ENCODE assay signal across 12 cellular contexts in genomic region chr9:77020438-77021264, GRCh38. TPM values are rescaled to one million over a fixed set of nuclear protein-coding genes. Genes with fewer than 3 reads are reported as not detected.
DNase-seq lines count a peak whose midpoint lies in the region; ATAC-seq and TF ChIP-seq lines count a peak whose summit lies in the region.
"Had no signal": no experiment of that assay in that cellular context is flagged by ENCODE, and none has a peak within 500 bp of the region (broad histone marks: within the 10 kb centered on the region; RNA-seq: fewer than 3 reads in every experiment).

No MANE protein-coding gene starts in this region.

- TF ChIP-seq POLR2A in right lobe of liver (IDR thresholded peaks at IDR 0.05), result no peak

- no peak for DNase-seq in activated CD4-positive, alpha-beta T cell treated with anti-CD3 and anti-CD28 coated beads, Interleukin-2, amount 10 ng/mL, durations not matched to agents 7 days and 5 days
- no peak for DNase-seq in activated CD4-positive, alpha-beta T cell treated with anti-CD3 and anti-CD28 coated beads, Interleukin-2, amount 50 U/mL, for 4 hours
- DNase-seq in iPS DF 6.9 (ENCODE audit: low read depth, low spot score) (no peak), smooth muscle cell (lab: John Stamatoyannopoulos, UW; ENCODE audit: unreplicated experiment) (no peak), right lobe of liver (no peak), NCI-H510A treated with DMSO at 0.1 percent for 48 hours (lab: John Stamatoyannopoulos, UW) (no peak), AG08395 (ENCODE audit: low spot score) (no peak)
- DNase-seq: HFFc6, NCI-H226 had no signal

- peaks cover 69% of the 10 kb centered on the region for H3K27me3 ChIP-seq in iPS DF 6.9 (ENCODE audit: control insufficient read depth, insufficient read depth, low read length)
- peaks cover 100% of the 10 kb centered on the region for H3K27me3 ChIP-seq in smooth muscle cell (ENCODE audit: low read depth)
- H3K27me3 ChIP-seq in right lobe of liver, result peaks cover 7 to 38% of the 10 kb centered on the region in 2 donors

- H3K27me3 Mint-ChIP-seq in activated CD4-positive, alpha-beta T cell treated with anti-CD3 and anti-CD28 coated beads, Interleukin-2, amount 10 ng/mL, durations not matched to agents 7 days and 5 days, result peaks cover 79% of the 10 kb centered on the region

- H3K9me3 ChIP-seq in iPS DF 6.9 (ENCODE audit: control insufficient read depth, insufficient read depth, low read length) (no peaks in the 10 kb centered on the region), smooth muscle cell (replicated peaks; ENCODE audit: low read depth) (no peaks in the 10 kb centered on the region), right lobe of liver (no peaks in the 10 kb centered on the region)

- H3K36me3 Mint-ChIP-seq in activated CD4-positive, alpha-beta T cell treated with anti-CD3 and anti-CD28 coated beads, Interleukin-2, amount 10 ng/mL, durations not matched to agents 7 days and 5 days (ENCODE audit: low read depth), result peaks cover 8% of the 10 kb centered on the region

- H3K4me1 ChIP-seq in iPS DF 6.9 (ENCODE audit: control insufficient read depth, insufficient read depth, low read length) (no peaks in the 10 kb centered on the region; the same call in 1 of the 2 replicates), smooth muscle cell (ENCODE audit: low read depth) (peaks cover 37% of the 10 kb centered on the region), right lobe of liver (peaks cover 0 to 26% (median 0%) of the 10 kb centered on the region in 4 donors)

- intact Hi-C loops in right lobe of liver (cut with DNase I), result no loop called here

- TF ChIP-seq CTCF in smooth muscle cell (IDR thresholded peaks at IDR 0.05; ENCODE audit: borderline replicate concordance, insufficient read depth, poor library complexity, severe bottlenecking), result no peak
- TF ChIP-seq CTCF in right lobe of liver (IDR thresholded peaks at IDR 0.05), result no peak

- ATAC-seq in SK-N-SH treated with all-trans-retinoic acid at 6 μM for 48 hours, result peak; percentile 16
- ATAC-seq in right lobe of liver, result no peak

- H3F3A ChIP-seq in smooth muscle cell (ENCODE audit: low read depth), result no peaks in the 10 kb centered on the region

- peak overlapping the region; percentile 16 for H3K4me3 Mint-ChIP-seq in activated CD4-positive, alpha-beta T cell treated with anti-CD3 and anti-CD28 coated beads, Interleukin-2, amount 10 ng/mL, durations not matched to agents 7 days and 5 days
- H3K4me3 Mint-ChIP-seq: HFFc6 had no signal

- POLR2A ChIA-PET in activated CD4-positive, alpha-beta T cell treated with anti-CD3 and anti-CD28 coated beads, Interleukin-2, amount 10 ng/mL, durations not matched to agents 7 days and 5 days (lab: Charles Lee), result no interaction called here

- no peaks in the 10 kb centered on the region for H4K20me1 ChIP-seq in smooth muscle cell (ENCODE audit: low read depth)

- WGBS in iPS DF 6.9 (ENCODE audit: insufficient coverage, insufficient read length), result no CpG with 5 or more reads among the region's 66 CpGs
- 1% methylated on average over 66 of the region's 66 CpGs for WGBS in smooth muscle cell (ENCODE audit: low lambda C conversion rate)
- 4% methylated on average over 9 of the region's 66 CpGs for WGBS in right lobe of liver (ENCODE audit: insufficient coverage, low coverage, low lambda C conversion rate, missing lambda C conversion rate)

- no peaks in the 10 kb centered on the region for H3K36me3 ChIP-seq in iPS DF 6.9 (ENCODE audit: control insufficient read depth, insufficient read depth, low read length)
- H3K36me3 ChIP-seq in smooth muscle cell (ENCODE audit: low read depth), result no peaks in the 10 kb centered on the region
- no peaks in the 10 kb centered on the region for H3K36me3 ChIP-seq in right lobe of liver

- H3K9ac ChIP-seq in smooth muscle cell (ENCODE audit: low read depth), result no peak overlapping the region

- H3K27ac ChIP-seq in iPS DF 6.9 (ENCODE audit: low read length) (no peak overlapping the region), smooth muscle cell (ENCODE audit: low read depth) (no peak overlapping the region), right lobe of liver (no peak overlapping the region)
- H3K27ac ChIP-seq: C4-2B had no signal

- H3K4me3 ChIP-seq in iPS DF 6.9 (ENCODE audit: low read length) (peak overlapping the region; percentile 17; the same call in 1 of the 2 replicates), smooth muscle cell (no peak overlapping the region), right lobe of liver (no peak overlapping the region)

- no peak overlapping the region for H2AFZ ChIP-seq in smooth muscle cell (ENCODE audit: low read depth)

- H3K79me2 ChIP-seq in smooth muscle cell (ENCODE audit: low read depth), result no peaks in the 10 kb centered on the region

- H3K9me3 Mint-ChIP-seq in activated CD4-positive, alpha-beta T cell treated with anti-CD3 and anti-CD28 coated beads, Interleukin-2, amount 10 ng/mL, durations not matched to agents 7 days and 5 days, result no peaks in the 10 kb centered on the region

- H3K27ac Mint-ChIP-seq in activated CD4-positive, alpha-beta T cell treated with anti-CD3 and anti-CD28 coated beads, Interleukin-2, amount 10 ng/mL, durations not matched to agents 7 days and 5 days, result peak overlapping the region; percentile 13
- H3K27ac Mint-ChIP-seq: HFFc6 had no signal

- H3K4me1 Mint-ChIP-seq in activated CD4-positive, alpha-beta T cell treated with anti-CD3 and anti-CD28 coated beads, Interleukin-2, amount 10 ng/mL, durations not matched to agents 7 days and 5 days, result peaks cover 14% of the 10 kb centered on the region

- H3K4me2 ChIP-seq in smooth muscle cell, result peak overlapping the region; percentile 59

- CTCF ChIA-PET in activated CD4-positive, alpha-beta T cell treated with anti-CD3 and anti-CD28 coated beads, Interleukin-2, amount 10 ng/mL, durations not matched to agents 7 days and 5 days (lab: Charles Lee), result no interaction called here

TF ChIP-seq in SK-N-SH treated with all-trans-retinoic acid at 6 μM for 48 hours, 23 proteins besides CTCF, POLR2A, EP300 and RAD21 (continues in another document):
- TF ChIP-seq CSDC2 (CRISPR knock-in tag; IDR thresholded peaks at IDR 0.05), result no peak
- TF ChIP-seq PPARA (CRISPR knock-in tag; IDR thresholded peaks at IDR 0.05; ENCODE audit: borderline replicate concordance), result no peak
- TF ChIP-seq OSR1 (CRISPR knock-in tag; IDR thresholded peaks at IDR 0.05), result no peak
- TF ChIP-seq CREB5 (CRISPR knock-in tag; IDR thresholded peaks at IDR 0.05; ENCODE audit: low read depth), result no peak
- TF ChIP-seq POU6F1 (CRISPR knock-in tag; IDR thresholded peaks at IDR 0.05; ENCODE audit: borderline replicate concordance, low read depth), result no peak
- no peak for TF ChIP-seq ESRRG (CRISPR knock-in tag; IDR thresholded peaks at IDR 0.05)
- no peak for TF ChIP-seq BACH2 (CRISPR knock-in tag; IDR thresholded peaks at IDR 0.05; ENCODE audit: borderline replicate concordance)
- TF ChIP-seq ZFP30 (CRISPR knock-in tag; IDR thresholded peaks at IDR 0.05), result no peak
- no peak for TF ChIP-seq ZNF565 (CRISPR knock-in tag; conservative IDR thresholded peaks at IDR 0.05; ENCODE audit: low read depth)
- no peak for TF ChIP-seq TOX (CRISPR knock-in tag; IDR thresholded peaks at IDR 0.05; ENCODE audit: borderline replicate concordance)
- no peak for TF ChIP-seq ZFP3 (CRISPR knock-in tag; IDR thresholded peaks at IDR 0.05)
- TF ChIP-seq ZC3H10 (CRISPR knock-in tag; IDR thresholded peaks at IDR 0.05), result no peak
- TF ChIP-seq PATZ1 (CRISPR knock-in tag; IDR thresholded peaks at IDR 0.05; ENCODE audit: borderline replicate concordance), result no peak

RNA-seq across cellular contexts. Expression of gene FOXB2, which starts 1.2 kb away (rescaled TPM):
- total RNA-seq in activated CD4-positive, alpha-beta T cell treated with anti-CD3 and anti-CD28 coated beads, Interleukin-2, amount 10 ng/mL, durations not matched to agents 7 days and 5 days, result not detected
- not detected in 2 replicates for total RNA-seq in smooth muscle cell
- not detected in 2 replicates for polyA plus RNA-seq in smooth muscle cell
- not detected for total RNA-seq in right lobe of liver
- total RNA-seq: HFFc6 had no signal
- polyA plus RNA-seq: adipose tissue had no signal
